Comparison of ENCODE assay signal across 9 cellular contexts in the genomic region with DNA sequence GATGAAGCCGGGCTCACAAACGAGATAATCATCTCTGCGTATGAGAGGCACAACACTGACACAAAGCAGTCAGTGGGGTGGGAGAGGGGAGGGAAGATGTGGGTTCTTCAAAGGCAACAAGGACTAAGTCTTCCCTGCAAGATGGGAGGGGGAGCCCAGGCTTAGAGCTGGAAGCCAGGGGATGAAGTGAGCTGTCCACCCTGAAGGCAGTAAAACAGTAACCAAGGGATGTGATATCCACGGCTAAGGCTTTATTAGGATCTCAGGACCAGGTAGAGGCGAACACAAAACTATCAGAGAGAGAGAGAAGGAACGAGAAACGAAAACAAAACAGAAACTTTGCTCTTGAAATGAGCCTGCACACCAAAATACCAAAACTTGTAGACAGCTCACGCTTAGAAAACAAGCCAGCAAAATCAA.
DNase-seq lines count a peak whose midpoint lies in the region; ATAC-seq lines count a peak whose summit lies in the region.
"Had no signal": no experiment of that assay in that cellular context is flagged by ENCODE, and none has a peak within 500 bp of the region (broad histone marks: within the 10 kb centered on the region; RNA-seq: fewer than 3 reads in every experiment).

No MANE protein-coding gene starts in this region.

- H3K27me3 Mint-ChIP-seq in activated CD4-positive, alpha-beta T cell treated with anti-CD3 and anti-CD28 coated beads, Interleukin-2, amount 10 ng/mL, durations not matched to agents 7 days and 5 days = no peaks in the 10 kb centered on the region

- peak; percentile 74 for DNase-seq in activated CD4-positive, alpha-beta T cell treated with anti-CD3 and anti-CD28 coated beads, Interleukin-2, amount 10 ng/mL, durations not matched to agents 7 days and 5 days
- peak; percentile 50 for DNase-seq in stimulated activated CD4-positive, alpha-beta T cell treated with anti-CD3 and anti-CD28 coated beads, Interleukin-15, amount 100 ng/mL, for 24 hours
- DNase-seq in cortex of kidney (lab: John Stamatoyannopoulos, UW) (no peak), SHP77 treated with DMSO at 0.1 percent for 48 hours (lab: John Stamatoyannopoulos, UW) (no peak), midbrain (lab: John Stamatoyannopoulos, UW) (no peak), NCI-H1417 (lab: John Stamatoyannopoulos, UW) (no peak)
- DNase-seq: amygdala had no signal

- H3K4me3 Mint-ChIP-seq in activated CD4-positive, alpha-beta T cell treated with anti-CD3 and anti-CD28 coated beads, Interleukin-2, amount 10 ng/mL, durations not matched to agents 7 days and 5 days = peak overlapping the region; percentile 80

- H3K27ac Mint-ChIP-seq in activated CD4-positive, alpha-beta T cell treated with anti-CD3 and anti-CD28 coated beads, Interleukin-2, amount 10 ng/mL, durations not matched to agents 7 days and 5 days = peak overlapping the region; percentile 98

- CTCF ChIA-PET in activated CD4-positive, alpha-beta T cell treated with anti-CD3 and anti-CD28 coated beads, Interleukin-2, amount 10 ng/mL, durations not matched to agents 7 days and 5 days (lab: Charles Lee) = interaction anchor here (2.7 kb wide), 1 partner anchor 130 kb away, joined by 9 read pairs; no protein-coding TSS in a partner anchor

- H3K9me3 Mint-ChIP-seq in activated CD4-positive, alpha-beta T cell treated with anti-CD3 and anti-CD28 coated beads, Interleukin-2, amount 10 ng/mL, durations not matched to agents 7 days and 5 days = peaks cover 29% of the 10 kb centered on the region

- POLR2A ChIA-PET in activated CD4-positive, alpha-beta T cell treated with anti-CD3 and anti-CD28 coated beads, Interleukin-2, amount 10 ng/mL, durations not matched to agents 7 days and 5 days (lab: Charles Lee) = interaction anchor here (0.8 kb wide), 1 partner anchor 76 kb away, joined by 3 read pairs; no protein-coding TSS in a partner anchor

- peaks cover 56% of the 10 kb centered on the region for H3K36me3 Mint-ChIP-seq in activated CD4-positive, alpha-beta T cell treated with anti-CD3 and anti-CD28 coated beads, Interleukin-2, amount 10 ng/mL, durations not matched to agents 7 days and 5 days (ENCODE audit: low read depth)

- ATAC-seq in GM19043 (IDR thresholded peaks at IDR 0.05; ENCODE audit: low read depth, unreplicated experiment) (peak; percentile 95), HG02973 (IDR thresholded peaks at IDR 0.05; ENCODE audit: unreplicated experiment) (peak; percentile 97)

- peaks cover 46% of the 10 kb centered on the region for H3K4me1 Mint-ChIP-seq in activated CD4-positive, alpha-beta T cell treated with anti-CD3 and anti-CD28 coated beads, Interleukin-2, amount 10 ng/mL, durations not matched to agents 7 days and 5 days

Comparison
In these comparisons a context has a peak if more than half of its experiments do, and no peak if none do; other contexts are left out.
1. DNase-seq: peak in activated CD4-positive, alpha-beta T cell treated with anti-CD3 and anti-CD28 coated beads, Interleukin-2, amount 10 ng/mL, durations not matched to agents 7 days and 5 days (single experiment) and stimulated activated CD4-positive, alpha-beta T cell treated with anti-CD3 and anti-CD28 coated beads, Interleukin-15, amount 100 ng/mL, for 24 hours (single experiment); none in cortex of kidney (single experiment), SHP77 treated with DMSO at 0.1 percent for 48 hours (single experiment), midbrain (single experiment) and NCI-H1417 (0 of 3).